In genomic region chr5:52964138-52964537, GRCh38 we compare ENCODE assay signal across 17 cellular contexts. TPM values are rescaled to one million over a fixed set of nuclear protein-coding genes. Genes with fewer than 3 reads are reported as not detected.
DNase-seq lines count a peak whose midpoint lies in the region; TF ChIP-seq lines count a peak whose summit lies in the region.
"Had no signal": no experiment of that assay in that cellular context is flagged by ENCODE, and none has a peak within 500 bp of the region (broad histone marks: within the 10 kb centered on the region; RNA-seq: fewer than 3 reads in every experiment).

No MANE protein-coding gene starts in this region.

- H3K79me2 ChIP-seq in SK-N-SH (ENCODE audit: insufficient read depth) = no peaks in the 10 kb centered on the region

- CTCF ChIA-PET in A673 (lab: Charles Lee) = no interaction called here
- CTCF ChIA-PET in SK-N-SH (lab: Yijun Ruan, JAX) = no interaction called here

- no peaks in the 10 kb centered on the region for H4K20me1 ChIP-seq in SK-N-SH (ENCODE audit: insufficient read depth)

- H3K27ac ChIP-seq in A673 (ENCODE audit: low read depth, low read length, poor library complexity, severe bottlenecking) (no peak overlapping the region), SK-N-SH (ENCODE audit: low read depth in 2 of 2, low read length in 1 of 2) (no peak overlapping the region), testis (no peak overlapping the region)
- H3K27ac ChIP-seq: gastrocnemius medialis, neutrophil, transverse colon had no signal

- 94% methylated on average over 1 of the region's 1 CpG for WGBS in SK-N-SH (ENCODE audit: low lambda C conversion rate)
- 96 to 100% methylated on average over 1 of the region's 1 CpG for WGBS in lower leg skin, 2 donors
- 92% methylated on average over 1 of the region's 1 CpG for WGBS in testis, 2 donors

- H3K4me1 ChIP-seq in A673 (ENCODE audit: insufficient read depth, low read length, poor library complexity, severe bottlenecking) (no peaks in the 10 kb centered on the region), SK-N-SH (ENCODE audit: control insufficient read depth in 1 of 2, insufficient read depth in 2 of 2, low read depth in 1 of 2, low read length in 1 of 2) (no peaks in the 10 kb centered on the region; a peak in 1 of 4 replicates), testis (no peaks in the 10 kb centered on the region)
- H3K4me1 ChIP-seq: gastrocnemius medialis, transverse colon had no signal

- H3K4me3 ChIP-seq in A673 (ENCODE audit: low read depth, low read length, poor library complexity, severe bottlenecking) (no peak overlapping the region), SK-N-SH (ENCODE audit: low read depth in 2 of 2, low read length in 1 of 2) (no peak overlapping the region), foreskin fibroblast (ENCODE audit: low read depth in 1 of 2, low read length in 2 of 2) (no peak overlapping the region), lower leg skin (ENCODE audit: low read depth, poor library complexity, severe bottlenecking) (no peak overlapping the region), testis (no peak overlapping the region)
- H3K4me3 ChIP-seq: gastrocnemius medialis, transverse colon had no signal

- H3F3A ChIP-seq in SK-N-SH (replicated peaks; ENCODE audit: insufficient read depth) = peaks cover 3% of the 10 kb centered on the region

- peaks cover 23% of the 10 kb centered on the region for H3K36me3 Mint-ChIP-seq in HFFc6 (ENCODE audit: low read depth)

- intact Hi-C loops in A673 (cut with micrococcal nuclease; ENCODE audit: unreplicated experiment) (no loop called here), lower leg skin (cut with DNase I; ENCODE audit: low total_unique reads) (no loop called here), testis (cut with DNase I; ENCODE audit: low total_unique reads) (no loop called here)

- TF ChIP-seq CTCF in A673 (conservative IDR thresholded peaks at IDR 0.05; ENCODE audit: low read depth, low read length) (0 out of 2 replicates have a peak, but pooled peaks have one; percentile 19), HFFc6 (IDR thresholded peaks at IDR 0.05) (peak; percentile 51), SK-N-SH (IDR thresholded peaks at IDR 0.05) (no peak), foreskin fibroblast (IDR thresholded peaks at IDR 0.05; ENCODE audit: low read depth, low read length) (no peak), lower leg skin (IDR thresholded peaks at IDR 0.05) (no peak), testis (IDR thresholded peaks at IDR 0.05) (no peak)

- peaks cover 6% of the 10 kb centered on the region; the same call in 1 of the 2 replicates for H3K9me3 Mint-ChIP-seq in HFFc6

- H3K36me3 ChIP-seq in A673 (ENCODE audit: insufficient read depth, low read length, poor library complexity, severe bottlenecking) (no peaks in the 10 kb centered on the region), SK-N-SH (replicated peaks in 1 of 2; ENCODE audit: control insufficient read depth in 1 of 2, insufficient read depth in 2 of 2, low read length in 1 of 2) (no peaks in the 10 kb centered on the region), testis (ENCODE audit: low read depth, missing control alignments) (no peaks in the 10 kb centered on the region)
- H3K36me3 ChIP-seq: gastrocnemius medialis, neutrophil, transverse colon had no signal

- no peaks in the 10 kb centered on the region for H3K27me3 ChIP-seq in A673 (replicated peaks; ENCODE audit: insufficient read depth, low read depth, low read length, poor library complexity)
- no peaks in the 10 kb centered on the region for H3K27me3 ChIP-seq in SK-N-SH (ENCODE audit: insufficient read depth)
- H3K27me3 ChIP-seq in testis = no peaks in the 10 kb centered on the region
- H3K27me3 ChIP-seq: gastrocnemius medialis, neutrophil, transverse colon had no signal

- TF ChIP-seq RAD21 in SK-N-SH (IDR thresholded peaks at IDR 0.05; ENCODE audit: low read length) = 0 out of 2 replicates have a peak, but pooled peaks have one; percentile 10

- no peak for TF ChIP-seq EP300 in SK-N-SH (IDR thresholded peaks at IDR 0.05; ENCODE audit: borderline replicate concordance in 1 of 2, low read depth in 1 of 2, low read length in 1 of 2)

- H3K9ac ChIP-seq in SK-N-SH = no peak overlapping the region

- no peak overlapping the region for H3K4me3 Mint-ChIP-seq in HFFc6
- H3K4me3 Mint-ChIP-seq: T-cell had no signal

- in situ Hi-C loops in G401 (cut with HindIII; ENCODE audit: low sequenced_read_pairs) = no loop called here

- TF ChIP-seq POLR2A in lower leg skin (IDR thresholded peaks at IDR 0.05) (no peak), testis (IDR thresholded peaks at IDR 0.05) (no peak)

- DNase-seq in A673 (ENCODE audit: low spot score) (no peak), HFFc6 (peak; percentile 55), SK-N-SH (no peak), foreskin fibroblast (peak; percentile 33 to 56), lower leg skin (ENCODE audit: low spot score in 2 of 2) (no peak), germinal center (ENCODE audit: low spot score) (no peak), testis (no peak), G401 (ENCODE audit: low spot score) (no peak)
- DNase-seq: activated naive CD4-positive, alpha-beta T cell treated with Interleukin-2 at 50 U/mL for 16 hours; gastrocnemius medialis; NCI-H1694; NCI-H446 treated with DMSO at 0.1 percent for 48 hours; stimulated activated CD4-positive, alpha-beta T cell treated with anti-CD3 and anti-CD28 coated beads, Interleukin-4, amount 100 ng/mL, for 4 hours; T-cell; transverse colon had no signal

- H2AFZ ChIP-seq in SK-N-SH (ENCODE audit: low read depth) = no peak overlapping the region

- no peaks in the 10 kb centered on the region for H3K9me2 ChIP-seq in SK-N-SH

- H3K4me2 ChIP-seq in SK-N-SH = no peak overlapping the region

- POLR2A ChIA-PET in A673 (lab: Charles Lee; ENCODE audit: low non-redundant PET) (no interaction called here), SK-N-SH (lab: Yijun Ruan, JAX) (no interaction called here)

- no peak overlapping the region for H3K27ac Mint-ChIP-seq in HFFc6
- H3K27ac Mint-ChIP-seq: T-cell had no signal

- H3K27me3 Mint-ChIP-seq in HFFc6 (ENCODE audit: insufficient read depth) = no peaks in the 10 kb centered on the region; the same call in 1 of the 2 replicates

- no TSS peak for BruUV-seq in A673 (replicated peaks; lab: Mats Ljungman, UMichigan)

- no peaks in the 10 kb centered on the region for H3K9me3 ChIP-seq in A673 (ENCODE audit: low read depth, low read length, poor library complexity, severe bottlenecking)
- peaks cover 6% of the 10 kb centered on the region for H3K9me3 ChIP-seq in SK-N-SH
- no peaks in the 10 kb centered on the region for H3K9me3 ChIP-seq in testis
- H3K9me3 ChIP-seq: gastrocnemius medialis, neutrophil, transverse colon had no signal

- H3K4me1 Mint-ChIP-seq in HFFc6 (ENCODE audit: low read depth) = peaks cover 25% of the 10 kb centered on the region
- H3K4me1 Mint-ChIP-seq: T-cell had no signal

TF ChIP-seq in SK-N-SH, 30 proteins besides CTCF, POLR2A, EP300 and RAD21 (continues in another document):
- TF ChIP-seq, protein P1, sequence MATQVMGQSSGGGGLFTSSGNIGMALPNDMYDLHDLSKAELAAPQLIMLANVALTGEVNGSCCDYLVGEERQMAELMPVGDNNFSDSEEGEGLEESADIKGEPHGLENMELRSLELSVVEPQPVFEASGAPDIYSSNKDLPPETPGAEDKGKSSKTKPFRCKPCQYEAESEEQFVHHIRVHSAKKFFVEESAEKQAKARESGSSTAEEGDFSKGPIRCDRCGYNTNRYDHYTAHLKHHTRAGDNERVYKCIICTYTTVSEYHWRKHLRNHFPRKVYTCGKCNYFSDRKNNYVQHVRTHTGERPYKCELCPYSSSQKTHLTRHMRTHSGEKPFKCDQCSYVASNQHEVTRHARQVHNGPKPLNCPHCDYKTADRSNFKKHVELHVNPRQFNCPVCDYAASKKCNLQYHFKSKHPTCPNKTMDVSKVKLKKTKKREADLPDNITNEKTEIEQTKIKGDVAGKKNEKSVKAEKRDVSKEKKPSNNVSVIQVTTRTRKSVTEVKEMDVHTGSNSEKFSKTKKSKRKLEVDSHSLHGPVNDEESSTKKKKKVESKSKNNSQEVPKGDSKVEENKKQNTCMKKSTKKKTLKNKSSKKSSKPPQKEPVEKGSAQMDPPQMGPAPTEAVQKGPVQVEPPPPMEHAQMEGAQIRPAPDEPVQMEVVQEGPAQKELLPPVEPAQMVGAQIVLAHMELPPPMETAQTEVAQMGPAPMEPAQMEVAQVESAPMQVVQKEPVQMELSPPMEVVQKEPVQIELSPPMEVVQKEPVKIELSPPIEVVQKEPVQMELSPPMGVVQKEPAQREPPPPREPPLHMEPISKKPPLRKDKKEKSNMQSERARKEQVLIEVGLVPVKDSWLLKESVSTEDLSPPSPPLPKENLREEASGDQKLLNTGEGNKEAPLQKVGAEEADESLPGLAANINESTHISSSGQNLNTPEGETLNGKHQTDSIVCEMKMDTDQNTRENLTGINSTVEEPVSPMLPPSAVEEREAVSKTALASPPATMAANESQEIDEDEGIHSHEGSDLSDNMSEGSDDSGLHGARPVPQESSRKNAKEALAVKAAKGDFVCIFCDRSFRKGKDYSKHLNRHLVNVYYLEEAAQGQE (IDR thresholded peaks at IDR 0.05; ENCODE audit: low read depth, low read length) = no peak
- TF ChIP-seq NFIC (IDR thresholded peaks at IDR 0.05; ENCODE audit: borderline replicate concordance) (no peak), NRF1 (IDR thresholded peaks at IDR 0.05; ENCODE audit: low read depth, low read length) (no peak), SMC3 (IDR thresholded peaks at IDR 0.05; ENCODE audit: low read depth, low read length) (no peak), MXI1 (IDR thresholded peaks at IDR 0.05; ENCODE audit: low read depth, low read length) (no peak), CHD2 (IDR thresholded peaks at IDR 0.05; ENCODE audit: low read length, partially characterized antibody) (no peak), GATA2 (CRISPR knock-in tag; IDR thresholded peaks at IDR 0.05) (no peak), MEF2A (IDR thresholded peaks at IDR 0.05; ENCODE audit: borderline replicate concordance, low read depth) (no peak), USF1 (IDR thresholded peaks at IDR 0.05; ENCODE audit: borderline replicate concordance, low read depth) (no peak)

RNA-seq across cellular contexts. Expression of gene ITGA2, which starts 25.0 kb away (rescaled TPM):
- 0.69 and 0.92 TPM in 2 replicates for total RNA-seq in A673 (2021)
- 10 to 100 TPM; 42.9 to 76.6 (median 50.5) TPM for total RNA-seq in HFFc6 (2021; fragmentation: NEBNext Ultra II Directional; extraction: Animal tissue kit (Norgen Biotek cat#: 25700))
- 38.2 and 52.1 TPM in 2 replicates for polyA plus RNA-seq in SK-N-SH (2012; rRNA removed)
- polyA plus RNA-seq in SK-N-SH (2012; cell fraction: cytosol; rRNA removed) = 47.1 and 52.1 TPM in 2 replicates
- 24.2 and 48.6 TPM in 2 replicates for polyA plus RNA-seq in SK-N-SH (2012; cell fraction: nucleus; rRNA removed)
- 10 to 100 TPM; 28.6 to 36.7 (median 34.1) TPM for total RNA-seq in lower leg skin
- 1 to 10 TPM; 1.0 to 1.7 TPM for total RNA-seq in testis
- polyA plus RNA-seq in testis (ENCODE audit: insufficient read depth, low read depth, low replicate concordance) = 0.90 TPM
- not detected in 2 replicates for total RNA-seq in G401 (2014; rRNA removed; shearing (Covaris generic))
- total RNA-seq: OCI-LY7 had no signal

Comparison
In these comparisons a context has a peak if more than half of its experiments do, and no peak if none do; other contexts are left out.
1. DNase-seq: peak in HFFc6 (single experiment) and foreskin fibroblast (2 of 2); none in A673 (single experiment), SK-N-SH (single experiment), lower leg skin (0 of 2), germinal center (single experiment), testis (single experiment) and G401 (single experiment).
2. CTCF ChIP-seq: peak in A673 (single experiment) and HFFc6 (single experiment); none in SK-N-SH (single experiment), foreskin fibroblast (single experiment), lower leg skin (0 of 3) and testis (0 of 3).
3. RNA of gene ITGA2, which starts 25.0 kb away (total RNA-seq): 42.9 to 76.6 TPM in HFFc6 and 28.6 to 36.7 TPM in lower leg skin; 1.0 to 1.7 TPM in testis, 0.69 to 0.92 TPM in A673 and not detected in G401; every median in the first group is over 10 times any median in the second.